29 cellular contexts compared by ENCODE assay signal in genomic region chr11:1082728-1083620, GRCh38. TPM values are rescaled to one million over a fixed set of nuclear protein-coding genes. Genes with fewer than 3 reads are reported as not detected.
DNase-seq lines count a peak whose midpoint lies in the region; ATAC-seq and TF ChIP-seq lines count a peak whose summit lies in the region.
"Had no signal": no experiment of that assay in that cellular context is flagged by ENCODE, and none has a peak within 500 bp of the region (broad histone marks: within the 10 kb centered on the region; RNA-seq: fewer than 3 reads in every experiment).

No MANE protein-coding gene starts in this region.

- no peak for TF ChIP-seq CTCF in psoas muscle (IDR thresholded peaks at IDR 0.05)

- DNase-seq in H7: peak; percentile 65
- peak in 2 of 3 donors; percentile 1 to 6 for DNase-seq in T-helper 17 cell
- DNase-seq in right cardiac atrium: peak in 2 of 3 donors; percentile 8 to 55
- DNase-seq in psoas muscle: peak; percentile 9 to 43
- no peak for DNase-seq in AG20443 (ENCODE audit: low spot score)
- no peak for DNase-seq in germinal center (ENCODE audit: low spot score)
- no peak for DNase-seq in NCI-H345 treated with DMSO at 0.1 percent for 48 hours (lab: John Stamatoyannopoulos, UW; ENCODE audit: unreplicated experiment)
- DNase-seq: activated gamma-delta T cell; activated T-cell treated with anti-CD3 and anti-CD28 coated beads for 4 hours; amygdala; COR-L47; foreskin fibroblast; HCEC 1CT; hippocampal formation; Karpas-422; naive B cell; NCI-H1092 treated with DMSO at 0.1 percent for 48 hours; NCI-H2171; SHP77; stimulated activated CD4-positive, alpha-beta T cell treated with anti-CD3 and anti-CD28 coated beads, Interleukin-4, amount 100 ng/mL, for 1 hour; stomach; trophoblast cell had no signal

- WGBS in right cardiac atrium: 74% methylated on average over 33 of the region's 33 CpGs
- WGBS in psoas muscle, 3 donors: 67 to 74% (median 73%) methylated on average over 31 to 33 of the region's 33 CpGs

- peaks cover 4% of the 10 kb centered on the region for H3K27me3 Mint-ChIP-seq in T-helper 17 cell
- H3K27me3 Mint-ChIP-seq: naive B cell had no signal

- no peaks in the 10 kb centered on the region for H3K27me3 ChIP-seq in H7 (ENCODE audit: control insufficient read depth, insufficient read depth, low read length)
- H3K27me3 ChIP-seq in right cardiac atrium (ENCODE audit: control insufficient read depth, insufficient read depth): no peaks in the 10 kb centered on the region
- H3K27me3 ChIP-seq in psoas muscle (ENCODE audit: insufficient read depth in 3 of 3, low read length in 2 of 3): peaks cover 0 to 4% (median 0%) of the 10 kb centered on the region in 3 donors
- H3K27me3 ChIP-seq: cardiac muscle cell, pancreas had no signal

- H3K36me3 ChIP-seq in H7 (replicated peaks; ENCODE audit: control insufficient read depth, insufficient read depth, low read length): no peaks in the 10 kb centered on the region
- H3K36me3 ChIP-seq in psoas muscle (ENCODE audit: insufficient read depth in 1 of 2, low read depth in 1 of 2): no peaks in the 10 kb centered on the region
- H3K36me3 ChIP-seq: cardiac muscle cell, pancreas, stomach had no signal

- H3K27ac Mint-ChIP-seq in T-helper 17 cell: no peak overlapping the region
- H3K27ac Mint-ChIP-seq: memory B cell, naive B cell had no signal

- intact Hi-C loops in right cardiac atrium (cut with DNase I): no loop called here
- intact Hi-C loops in psoas muscle (cut with DNase I): no loop called here

- no peaks in the 10 kb centered on the region for H3K4me1 ChIP-seq in right cardiac atrium (ENCODE audit: control insufficient read depth, insufficient read depth, low read length)
- no peaks in the 10 kb centered on the region for H3K4me1 ChIP-seq in psoas muscle
- H3K4me1 ChIP-seq: pancreas had no signal

- H3K4me3 ChIP-seq in H7 (ENCODE audit: insufficient read depth, low read depth, low read length): no peak overlapping the region
- H3K4me3 ChIP-seq in right cardiac atrium (ENCODE audit: low read length): no peak overlapping the region
- no peak overlapping the region for H3K4me3 ChIP-seq in psoas muscle
- H3K4me3 ChIP-seq: cardiac muscle cell, dorsolateral prefrontal cortex, pancreas, smooth muscle cell, stomach had no signal

- no peak overlapping the region for H3K27ac ChIP-seq in right cardiac atrium (ENCODE audit: low read length)
- H3K27ac ChIP-seq in psoas muscle: no peak overlapping the region
- H3K27ac ChIP-seq: cardiac muscle cell, dorsolateral prefrontal cortex, epithelial cell of prostate, pancreas, stomach had no signal

- no peak overlapping the region for H3K4me3 Mint-ChIP-seq in T-helper 17 cell
- H3K4me3 Mint-ChIP-seq: memory B cell, naive B cell had no signal

- no peaks in the 10 kb centered on the region for H3K36me3 Mint-ChIP-seq in T-helper 17 cell (ENCODE audit: low read depth)
- H3K36me3 Mint-ChIP-seq: memory B cell, naive B cell had no signal

- no peaks in the 10 kb centered on the region for H3K9me3 ChIP-seq in T-helper 17 cell (ENCODE audit: control insufficient read depth, low read length, poor library complexity, severe bottlenecking)
- H3K9me3 ChIP-seq in right cardiac atrium (ENCODE audit: control insufficient read depth, low read length): no peaks in the 10 kb centered on the region
- H3K9me3 ChIP-seq in psoas muscle: no peaks in the 10 kb centered on the region
- H3K9me3 ChIP-seq: pancreas, stomach had no signal

- no peaks in the 10 kb centered on the region for H3K4me1 Mint-ChIP-seq in T-helper 17 cell
- H3K4me1 Mint-ChIP-seq: memory B cell, naive B cell had no signal

- ATAC-seq in T-helper 17 cell (no peak), right cardiac atrium (peak in 1 of 2 donors; percentile 8), psoas muscle (no peak)
- ATAC-seq: pancreas had no signal

RNA-seq across cellular contexts. Expression of gene MUC2, which starts 8.3 kb away (rescaled TPM):
- not detected in 2 replicates for total RNA-seq in H7 (2014; rRNA removed; shearing (Covaris generic))
- not detected for total RNA-seq in T-helper 17 cell
- total RNA-seq in right cardiac atrium: under 1 TPM in 1 of 4 donors, not detected in 3; 0.03 TPM
- 0.02 TPM for polyA plus RNA-seq in right cardiac atrium
- under 1 TPM in 3 of 4 donors, not detected in 1; 0.02 to 0.44 (median 0.04) TPM for total RNA-seq in psoas muscle
- under 1 TPM in 2 of 3 donors, not detected in 1; under 0.01 to 0.01 TPM for polyA plus RNA-seq in psoas muscle
- total RNA-seq: HT1080, smooth muscle cell had no signal
- polyA plus RNA-seq: cardiac muscle cell, smooth muscle cell, stomach had no signal

RNA-seq across cellular contexts. Expression of gene MUC6, which starts 46.5 kb away (rescaled TPM):
- total RNA-seq in H7 (2014; rRNA removed; shearing (Covaris generic)): not detected in 2 replicates
- total RNA-seq in T-helper 17 cell: not detected
- not detected for total RNA-seq in right cardiac atrium
- polyA plus RNA-seq in right cardiac atrium: 0.05 TPM
- total RNA-seq in psoas muscle: not detected
- under 1 TPM; under 0.01 to 0.04 (median 0.01) TPM for polyA plus RNA-seq in psoas muscle
- total RNA-seq: cardiac muscle cell, dorsolateral prefrontal cortex, HT1080, smooth muscle cell had no signal
- polyA plus RNA-seq: cardiac muscle cell, smooth muscle cell had no signal

Comparison
In these comparisons a context has a peak if more than half of its experiments do, and no peak if none do; other contexts are left out.
1. DNase-seq: peak in H7 (single experiment), T-helper 17 cell (2 of 3), right cardiac atrium (2 of 3) and psoas muscle (2 of 2); none in AG20443 (single experiment), germinal center (single experiment) and NCI-H345 treated with DMSO at 0.1 percent for 48 hours (single experiment).